In genomic region chr1:48889088-48889487, GRCh38 we compare ENCODE assay signal across 29 cellular contexts.
DNase-seq lines count a peak whose midpoint lies in the region; ATAC-seq and FAIRE-seq lines count a peak whose summit lies in the region.
"Had no signal": no experiment of that assay in that cellular context is flagged by ENCODE, and none has a peak within 500 bp of the region (broad histone marks: within the 10 kb centered on the region; RNA-seq: fewer than 3 reads in every experiment).

No MANE protein-coding gene starts in this region.

- no peak for ATAC-seq in GM21447 (IDR thresholded peaks at IDR 0.05; ENCODE audit: unreplicated experiment)
- no peak for ATAC-seq in GM21423 (IDR thresholded peaks at IDR 0.05; ENCODE audit: unreplicated experiment)
- no peak for ATAC-seq in HG03175 (IDR thresholded peaks at IDR 0.05; ENCODE audit: unreplicated experiment)
- ATAC-seq: activated CD4-positive, alpha-beta T cell treated with anti-CD3 and anti-CD28 coated beads for 36 hours; activated T-helper 17 cell treated with anti-CD3 and anti-CD28 coated beads, Interleukin-2, amount 50 U/mL, for 72 hours; body of pancreas; GM12878; lower lobe of right lung; naive thymus-derived CD8-positive, alpha-beta T cell; right lobe of liver; stimulated activated naive CD8-positive, alpha-beta T cell treated with anti-CD3 and anti-CD28 coated beads, Interleukin-15, amount 100 ng/mL, for 72 hours had no signal

- FAIRE-seq in islet of Langerhans (lab: Jason Lieb, UNC): peak; percentile 5
- FAIRE-seq: GM12878 had no signal

- DNase-seq in DMS153 (lab: John Stamatoyannopoulos, UW): peak; percentile 84
- DNase-seq in NCI-H146 (lab: John Stamatoyannopoulos, UW): peak; percentile 66
- peak; percentile 46 for DNase-seq in NCI-H2227 treated with DMSO at 0.1 percent for 48 hours (lab: John Stamatoyannopoulos, UW)
- DNase-seq in T-helper 9 cell: no peak
- DNase-seq: activated CD4-positive, alpha-beta T cell treated with anti-CD3 and anti-CD28 coated beads for 36 hours; activated naive CD4-positive, alpha-beta T cell treated with anti-CD3 and anti-CD28 coated beads, Interleukin-2, amount 50 U/mL, for 16 hours; CD8-positive, alpha-beta memory T cell; dermis blood vessel endothelial cell; DMS 273 treated with DMSO at 0.1 percent for 48 hours; endodermal cell; HCEC 1CT; head of caudate nucleus; lower lobe of right lung; MG63; naive thymus-derived CD8-positive, alpha-beta T cell; NCI-H2029; NCI-H524 treated with DMSO at 0.1 percent for 48 hours; nucleus accumbens; Peyer's patch; right lobe of liver; SHP77; stimulated activated naive CD8-positive, alpha-beta T cell treated with anti-CD3 and anti-CD28 coated beads, Interleukin-15, amount 100 ng/mL, for 72 hours had no signal
